ENCODE assay signal across 25 cellular contexts in genomic region chr14:55760801-55761200, GRCh38.
"Had no signal": no experiment of that assay in that cellular context is flagged by ENCODE, and none has a peak within 500 bp of the region (broad histone marks: within the 10 kb centered on the region; RNA-seq: fewer than 3 reads in every experiment).

No MANE protein-coding gene starts in this region.

- H3K27ac ChIP-seq: dorsolateral prefrontal cortex, epithelial cell of prostate, gastroesophageal sphincter, heart right ventricle, lower lobe of right lung, right lobe of liver, suprapubic skin had no signal

- H3K9me3 Mint-ChIP-seq: natural killer cell treated with Interleukin-12 subunit alpha and Interleukin-12 subunit beta and Interleukin-15 and Interleukin-18, amount 100 ng/mL, for 72 hours had no signal

- H3K36me3 ChIP-seq: gastroesophageal sphincter, heart right ventricle, lower lobe of right lung, right lobe of liver, suprapubic skin had no signal

- H3K27ac Mint-ChIP-seq: natural killer cell treated with Interleukin-12 subunit alpha and Interleukin-12 subunit beta and Interleukin-15 and Interleukin-18, amount 100 ng/mL, for 72 hours; stimulated activated naive CD8-positive, alpha-beta T cell treated with anti-CD3 and anti-CD28 coated beads, Interleukin-15, amount 100 ng/mL, for 72 hours; type B pancreatic cell had no signal

- H3K4me3 Mint-ChIP-seq: natural killer cell treated with Interleukin-12 subunit alpha and Interleukin-12 subunit beta and Interleukin-15 and Interleukin-18, amount 100 ng/mL, for 72 hours; stimulated activated naive CD8-positive, alpha-beta T cell treated with anti-CD3 and anti-CD28 coated beads, Interleukin-15, amount 100 ng/mL, for 72 hours; type B pancreatic cell had no signal

- ATAC-seq: esophagus mucosa; gastroesophageal sphincter; heart right ventricle; left ventricle myocardium superior; lower lobe of right lung; natural killer cell treated with Interleukin-12 subunit alpha and Interleukin-12 subunit beta and Interleukin-15 and Interleukin-18, amount 100 ng/mL, for 72 hours; right lobe of liver; stimulated activated naive CD8-positive, alpha-beta T cell treated with anti-CD3 and anti-CD28 coated beads, Interleukin-15, amount 100 ng/mL, for 72 hours had no signal

- H3K36me3 Mint-ChIP-seq: natural killer cell treated with Interleukin-12 subunit alpha and Interleukin-12 subunit beta and Interleukin-15 and Interleukin-18, amount 100 ng/mL, for 72 hours; type B pancreatic cell had no signal

- H3K27me3 ChIP-seq: dorsolateral prefrontal cortex, gastroesophageal sphincter, heart right ventricle, right lobe of liver, suprapubic skin had no signal

- H3K4me3 ChIP-seq: dorsolateral prefrontal cortex, gastroesophageal sphincter, heart right ventricle, lower lobe of right lung, right lobe of liver, smooth muscle cell, suprapubic skin had no signal

- H3K9me3 ChIP-seq: gastroesophageal sphincter, lower lobe of right lung, right lobe of liver, suprapubic skin had no signal

- H3K27me3 Mint-ChIP-seq: stimulated activated naive CD8-positive, alpha-beta T cell treated with anti-CD3 and anti-CD28 coated beads, Interleukin-15, amount 100 ng/mL, for 72 hours; type B pancreatic cell had no signal

- DNase-seq: central memory CD4-positive, alpha-beta T cell; dorsolateral prefrontal cortex; effector CD4-positive, alpha-beta T cell; foreskin fibroblast; heart right ventricle; left ventricle myocardium superior; lower lobe of right lung; nucleus accumbens; posterior cingulate gyrus; right lobe of liver; stimulated activated CD4-positive, alpha-beta T cell treated with anti-CD3 and anti-CD28 coated beads, Interleukin-12 subunit alpha, Interleukin-12 subunit beta, amount 100 ng/mL, for 4 hours; stimulated activated CD4-positive, alpha-beta T cell treated with anti-CD3 and anti-CD28 coated beads, Interleukin-1b, Interleukin-23, amount 100 ng/mL, for 48 hours; stimulated activated CD4-positive, alpha-beta T cell treated with anti-CD3 and anti-CD28 coated beads, Interleukin-4, amount 100 ng/mL, for 1 hour; stimulated activated CD8-positive, alpha-beta memory T cell treated with anti-CD3 and anti-CD28 coated beads, Interleukin-4, amount 100 ng/mL, for 48 hours; stimulated activated naive CD4-positive, alpha-beta T cell; stimulated activated naive CD8-positive, alpha-beta T cell treated with anti-CD3 and anti-CD28 coated beads, Interleukin-15, amount 100 ng/mL, for 72 hours had no signal

- H3K4me2 ChIP-seq: smooth muscle cell had no signal

- FAIRE-seq: colon, keratinocyte had no signal

- H3K4me1 ChIP-seq: gastroesophageal sphincter, heart right ventricle, lower lobe of right lung, right lobe of liver, suprapubic skin had no signal
